Comparison of ENCODE assay signal across 17 cellular contexts in genomic region chr6:147170269-147170668, GRCh38. TPM values are rescaled to one million over a fixed set of nuclear protein-coding genes. Genes with fewer than 3 reads are reported as not detected.
DNase-seq lines count a peak whose midpoint lies in the region; ATAC-seq, FAIRE-seq and TF ChIP-seq lines count a peak whose summit lies in the region.
"Had no signal": no experiment of that assay in that cellular context is flagged by ENCODE, and none has a peak within 500 bp of the region (broad histone marks: within the 10 kb centered on the region; RNA-seq: fewer than 3 reads in every experiment).

No MANE protein-coding gene starts in this region.

- BruUV-seq in mammary epithelial cell (replicated peaks; lab: Mats Ljungman, UMichigan), result no TSS peak

- 97% methylated on average over 1 of the region's 1 CpG for WGBS in A549 (ENCODE audit: missing lambda C conversion rate)
- WGBS in mammary epithelial cell (ENCODE audit: low coverage, missing lambda C conversion rate), result 31% methylated on average over 1 of the region's 1 CpG
- WGBS in psoas muscle, 3 donors, result 85 to 94% (median 90%) methylated on average over 1 of the region's 1 CpG

- H3K79me2 ChIP-seq in mammary epithelial cell (ENCODE audit: insufficient read depth, low read length) (no peaks in the 10 kb centered on the region), keratinocyte (ENCODE audit: control insufficient read depth, insufficient read depth, low read length) (no peaks in the 10 kb centered on the region), Karpas-422 (ENCODE audit: low read length) (no peaks in the 10 kb centered on the region)

- TF ChIP-seq RAD21 in A549 (conservative IDR thresholded peaks at IDR 0.05 in 1 of 2, IDR thresholded peaks at IDR 0.05 in 1 of 2), result no peak

- no peak for ATAC-seq in A549
- ATAC-seq in psoas muscle, result no peak
- ATAC-seq: GM12878, left ventricle myocardium superior had no signal

- no peak for TF ChIP-seq POLR2A in A549 (IDR thresholded peaks at IDR 0.05; ENCODE audit: low read length)

- POLR2A ChIA-PET in A549 (lab: Yijun Ruan, JAX), result no interaction called here

- CTCF ChIA-PET in A549 (lab: Yijun Ruan, JAX), result no interaction called here
- CTCF ChIA-PET in mammary epithelial cell (lab: Charles Lee; ENCODE audit: low non-redundant PET), result no interaction called here

- no peaks in the 10 kb centered on the region for H3K9me2 ChIP-seq in Karpas-422 (replicated peaks; ENCODE audit: insufficient read depth, low read length)

- H2AFZ ChIP-seq in mammary epithelial cell (ENCODE audit: low read depth, low read length) (peak overlapping the region; percentile 51), keratinocyte (ENCODE audit: control insufficient read depth, low read length) (peak overlapping the region; percentile 21), Karpas-422 (ENCODE audit: low read length) (no peak overlapping the region)
- H2AFZ ChIP-seq: neural progenitor cell had no signal

- intact Hi-C loops in mammary epithelial cell (cut with micrococcal nuclease), result no loop called here
- intact Hi-C loops in psoas muscle (cut with DNase I), result no loop called here

- in situ Hi-C loops in mammary epithelial cell (cut with MboI; ENCODE audit: low sequenced_read_pairs in 2 of 2) (no loop called here), GM13977 (cut with MboI; ENCODE audit: low pct_unique_long_range_greater_than_20kb, low sequenced_read_pairs, unreplicated experiment) (no loop called here)

- peak overlapping the region; percentile 61 to 67; a peak in 5 of 6 replicates for H3K27ac ChIP-seq in A549
- H3K27ac ChIP-seq in mammary epithelial cell (ENCODE audit: insufficient read depth, low read depth, low read length), result peak overlapping the region; percentile 79
- H3K27ac ChIP-seq in keratinocyte (ENCODE audit: control insufficient read depth, insufficient read depth, low read length), result peak overlapping the region; percentile 47
- H3K27ac ChIP-seq in psoas muscle, result no peak overlapping the region
- H3K27ac ChIP-seq in Karpas-422 (ENCODE audit: low read length), result no peak overlapping the region
- H3K27ac ChIP-seq: neural progenitor cell, transverse colon had no signal

- dilution Hi-C loops in mammary epithelial cell (cut with HindIII; ENCODE audit: low sequenced_read_pairs) (no loop called here), keratinocyte (cut with MboI; ENCODE audit: extremely low pct_ligation_motif_present, low sequenced_read_pairs) (no loop called here)

- H3K4me3 ChIP-seq in A549, result no peak overlapping the region
- no peak overlapping the region for H3K4me3 ChIP-seq in mammary epithelial cell (replicated peaks in 1 of 3; ENCODE audit: insufficient read depth in 1 of 3, low read depth in 2 of 3, low read length in 3 of 3)
- peak overlapping the region in 1 of 3 experiments; percentile 25 for H3K4me3 ChIP-seq in keratinocyte (ENCODE audit: control insufficient read depth in 2 of 3, extremely low read depth in 1 of 3, insufficient read depth in 2 of 3, low read depth in 1 of 3, low read length in 3 of 3)
- no peak overlapping the region for H3K4me3 ChIP-seq in psoas muscle
- no peak overlapping the region for H3K4me3 ChIP-seq in Karpas-422 (ENCODE audit: low read length)
- H3K4me3 ChIP-seq: GM12878, neural progenitor cell, transverse colon had no signal

- FAIRE-seq in A549 (lab: Jason Lieb, UNC), result no peak
- FAIRE-seq in keratinocyte (lab: Jason Lieb, UNC), result peak; percentile 74
- FAIRE-seq: A204.1, GM12878 had no signal

- H3K9me3 ChIP-seq in A549 (no peaks in the 10 kb centered on the region), mammary epithelial cell (replicated peaks; ENCODE audit: insufficient read depth, low read length) (no peaks in the 10 kb centered on the region), keratinocyte (ENCODE audit: control insufficient read depth, low read depth, low read length) (no peaks in the 10 kb centered on the region), psoas muscle (no peaks in the 10 kb centered on the region), Karpas-422 (ENCODE audit: low read length) (no peaks in the 10 kb centered on the region)
- H3K9me3 ChIP-seq: transverse colon had no signal

- no peaks in the 10 kb centered on the region for H3K27me3 ChIP-seq in mammary epithelial cell (ENCODE audit: insufficient read depth, low read length)
- no peaks in the 10 kb centered on the region for H3K27me3 ChIP-seq in keratinocyte (ENCODE audit: control insufficient read depth, extremely low read depth, insufficient read depth, low read length)
- no peaks in the 10 kb centered on the region for H3K27me3 ChIP-seq in psoas muscle (ENCODE audit: insufficient read depth in 3 of 3, low read length in 2 of 3)
- no peaks in the 10 kb centered on the region for H3K27me3 ChIP-seq in Karpas-422 (ENCODE audit: low read length)
- H3K27me3 ChIP-seq: neural progenitor cell, transverse colon had no signal

- H3K4me1 ChIP-seq in A549 (peaks cover 19% of the 10 kb centered on the region; the same call in 2 of the 3 replicates), mammary epithelial cell (ENCODE audit: insufficient read depth, low read length) (peaks cover 21% of the 10 kb centered on the region), keratinocyte (ENCODE audit: control insufficient read depth, extremely low read depth, insufficient read depth, low read length) (peaks cover 16% of the 10 kb centered on the region), psoas muscle (peaks cover 7% of the 10 kb centered on the region), Karpas-422 (ENCODE audit: low read length) (no peaks in the 10 kb centered on the region)
- H3K4me1 ChIP-seq: neural progenitor cell, transverse colon had no signal

- TF ChIP-seq EP300 in A549 (IDR thresholded peaks at IDR 0.05), result no peak

- H3K4me2 ChIP-seq in A549, result peak overlapping the region; percentile 49; the same call in 2 of the 3 replicates
- H3K4me2 ChIP-seq in mammary epithelial cell (ENCODE audit: insufficient read depth, low read depth, low read length), result peak overlapping the region; percentile 64
- H3K4me2 ChIP-seq in keratinocyte (ENCODE audit: control insufficient read depth, extremely low read depth, insufficient read depth, low read depth, low read length), result peak overlapping the region; percentile 43
- H3K4me2 ChIP-seq in Karpas-422 (ENCODE audit: low read depth, low read length, poor library complexity, severe bottlenecking), result no peak overlapping the region
- H3K4me2 ChIP-seq: neural progenitor cell had no signal

- DNase-seq in A549 (ENCODE audit: low read depth in 1 of 2, low spot score in 1 of 2) (no peak), HS-5 (ENCODE audit: low read depth) (peak; percentile 87), mammary epithelial cell (peak; percentile 78), keratinocyte (ENCODE audit: low read depth, low spot score) (no peak), psoas muscle (no peak), GM13977 (ENCODE audit: low spot score) (no peak), Karpas-422 (no peak), H4 (ENCODE audit: low spot score) (no peak)
- DNase-seq: activated CD8-positive, alpha-beta memory T cell treated with anti-CD3 and anti-CD28 coated beads, Interleukin-2, amount 50 U/mL, for 48 hours; dermis blood vessel endothelial cell; head of caudate nucleus; left ventricle myocardium superior; stimulated activated CD4-positive, alpha-beta T cell treated with anti-CD3 and anti-CD28 coated beads, Interleukin-12 subunit alpha, Interleukin-12 subunit beta, amount 100 ng/mL, for 4 hours; transverse colon had no signal

- H3K36me3 ChIP-seq in mammary epithelial cell (ENCODE audit: insufficient read depth, low read length) (no peaks in the 10 kb centered on the region), keratinocyte (ENCODE audit: control insufficient read depth in 2 of 2, extremely low read depth in 1 of 2, insufficient read depth in 2 of 2, low read length in 2 of 2) (no peaks in the 10 kb centered on the region), psoas muscle (ENCODE audit: insufficient read depth in 1 of 2, low read depth in 1 of 2) (no peaks in the 10 kb centered on the region), Karpas-422 (ENCODE audit: insufficient read depth, low read length) (no peaks in the 10 kb centered on the region)
- H3K36me3 ChIP-seq: neural progenitor cell, transverse colon had no signal

- H4K20me1 ChIP-seq in mammary epithelial cell (ENCODE audit: insufficient read depth, low read length) (no peaks in the 10 kb centered on the region), keratinocyte (ENCODE audit: control insufficient read depth, extremely low read depth, insufficient read depth, low read length) (no peaks in the 10 kb centered on the region), Karpas-422 (ENCODE audit: insufficient read depth, low read depth, low read length) (no peaks in the 10 kb centered on the region)

- no peak for TF ChIP-seq CTCF in A549 (IDR thresholded peaks at IDR 0.05)
- no peak for TF ChIP-seq CTCF in mammary epithelial cell (conservative IDR thresholded peaks at IDR 0.05 in 1 of 2, IDR thresholded peaks at IDR 0.05 in 1 of 2; ENCODE audit: extremely low read depth in 1 of 2, insufficient read depth in 1 of 2, low read depth in 1 of 2, low read length in 2 of 2)
- TF ChIP-seq CTCF in keratinocyte (optimal IDR thresholded peaks at IDR 0.05 in 1 of 3, IDR thresholded peaks at IDR 0.05 in 1 of 3, conservative IDR thresholded peaks at IDR 0.05 in 1 of 3; ENCODE audit: extremely low read depth in 1 of 3, insufficient read depth in 2 of 3, low read length in 3 of 3), result no peak
- TF ChIP-seq CTCF in psoas muscle (IDR thresholded peaks at IDR 0.05), result no peak
- no peak for TF ChIP-seq CTCF in GM13977 (IDR thresholded peaks at IDR 0.05; ENCODE audit: extremely low read depth, insufficient read depth, missing control alignments)

- no peak overlapping the region for H3K9ac ChIP-seq in mammary epithelial cell (ENCODE audit: insufficient read depth, low read length)
- no peak overlapping the region for H3K9ac ChIP-seq in keratinocyte (ENCODE audit: control insufficient read depth, extremely low read depth, insufficient read depth, low read length)
- no peak overlapping the region for H3K9ac ChIP-seq in Karpas-422 (ENCODE audit: low read length)
- H3K9ac ChIP-seq: neural progenitor cell had no signal

- no peaks in the 10 kb centered on the region for H3K9me1 ChIP-seq in keratinocyte (ENCODE audit: control insufficient read depth, extremely low read depth, insufficient read depth, low read length)

RNA-seq across cellular contexts. Expression of gene STXBP5, which starts 33.9 kb away (rescaled TPM):
- polyA plus RNA-seq in A549 (2011; rRNA removed) (17.8 and 23.6 TPM in 2 replicates), A549 (2017; fragmentation: RNase III; extraction: RNeasy Plus Mini Kit Qiagen cat#74134 plus additional on column Dnase treatment) (8.7 to 10.8 TPM (median 10.7 TPM) in 3 replicates), mammary epithelial cell (19.0 TPM), keratinocyte (15.6 to 19.4 TPM (median 17.7 TPM) in 3 replicates), psoas muscle (10 to 100 TPM in 1 of 3 donors, 1 to 10 TPM in 2; 4.1 to 18.7 (median 8.2) TPM)
- polyA plus RNA-seq in A549 (2012; cell fraction: cytosol; rRNA removed), result 3.6 TPM in 2 replicates
- 2.5 and 3.6 TPM in 2 replicates for polyA plus RNA-seq in A549 (2012; cell fraction: nucleus; rRNA removed)
- 27.4 and 33.1 TPM in 2 replicates for polyA minus RNA-seq in A549 (2011; rRNA and poly(A)+ RNA removed)
- total RNA-seq in mammary epithelial cell (10 to 100 TPM; 31.4 to 42.0 TPM), psoas muscle (10 to 100 TPM; 16.8 to 20.0 (median 18.9) TPM)
- polyA minus RNA-seq in mammary epithelial cell (47.1 TPM), keratinocyte (10.6 to 64.0 TPM (median 42.7 TPM) in 3 replicates)
- polyA plus RNA-seq in keratinocyte (2011; ENCODE audit: low read depth), result 9.4 TPM
- 11.2 and 21.9 TPM in 2 replicates for polyA plus RNA-seq in keratinocyte (2011; cell fraction: cytosol; rRNA removed)
- 19.3 and 23.0 TPM in 2 replicates for polyA plus RNA-seq in keratinocyte (2011; cell fraction: nucleus; rRNA removed)
- polyA plus RNA-seq in keratinocyte (2012; ENCODE audit: low replicate concordance), result 7.7 and 11.9 TPM in 2 replicates
- 26.7 TPM for polyA minus RNA-seq in keratinocyte (2011; cell fraction: cytosol; rRNA and poly(A)+ RNA removed)
- 37.1 and 72.4 TPM in 2 replicates for polyA minus RNA-seq in keratinocyte (2011; cell fraction: nucleus; rRNA and poly(A)+ RNA removed)
- 12.1 and 30.5 TPM in 2 replicates for total RNA-seq in Karpas-422 (2014; rRNA removed; shearing (Covaris generic); ENCODE audit: low replicate concordance)
- 7.7 and 18.5 TPM in 2 replicates for total RNA-seq in H4 (2014; rRNA removed; shearing (Covaris generic))

Comparison
In these comparisons a context has a peak if more than half of its experiments do, and no peak if none do; other contexts are left out.
1. DNase-seq: peak in HS-5 (single experiment) and mammary epithelial cell (single experiment); none in A549 (0 of 2), keratinocyte (single experiment), psoas muscle (0 of 2), GM13977 (single experiment), Karpas-422 (single experiment) and H4 (single experiment).
2. H3K27ac ChIP-seq: peak in A549 (2 of 2), mammary epithelial cell (single experiment) and keratinocyte (single experiment); none in psoas muscle (single experiment) and Karpas-422 (single experiment).